29 cellular contexts compared by ENCODE assay signal in genomic region chr4:24547979-24548378, GRCh38.
"Had no signal": no experiment of that assay in that cellular context is flagged by ENCODE, and none has a peak within 500 bp of the region (broad histone marks: within the 10 kb centered on the region; RNA-seq: fewer than 3 reads in every experiment).

No MANE protein-coding gene starts in this region.

- H3K9me3 ChIP-seq: breast epithelium, neutrophil, right lobe of liver, transverse colon, uterus had no signal

- H3K4me1 ChIP-seq: breast epithelium, uterus had no signal

- FAIRE-seq: colon, endometrium, frontal cortex, islet of Langerhans had no signal

- H3K9me3 Mint-ChIP-seq: activated CD4-positive, alpha-beta memory T cell treated with anti-CD3 and anti-CD28 coated beads for 36 hours; activated naive CD4-positive, alpha-beta T cell treated with anti-CD3 and anti-CD28 coated beads, Interleukin-2, amount 10 ng/mL, durations not matched to agents 7 days and 5 days; activated naive CD8-positive, alpha-beta T cell treated with anti-CD3 and anti-CD28 coated beads, Interleukin-2, amount 10 ng/mL, durations not matched to agents 7 days and 5 days; mesothelial cell of epicardium; naive B cell; nephron progenitor cell had no signal

- H3K36me3 ChIP-seq: breast epithelium, uterus had no signal

- H3K27ac Mint-ChIP-seq: activated naive CD8-positive, alpha-beta T cell treated with anti-CD3 and anti-CD28 coated beads, Interleukin-2, amount 10 ng/mL, durations not matched to agents 7 days and 5 days; mesothelial cell of epicardium had no signal

- DNase-seq: activated CD4-positive, alpha-beta memory T cell treated with anti-CD3 and anti-CD28 coated beads for 36 hours; activated CD4-positive, alpha-beta T cell treated with anti-CD3 and anti-CD28 coated beads for 4 hours; activated CD4-positive, CD25-positive, alpha-beta regulatory T cell; activated CD8-positive, alpha-beta memory T cell treated with anti-CD3 and anti-CD28 coated beads, Interleukin-2, amount 50 U/mL, for 4 hours; activated gamma-delta T cell; activated naive CD4-positive, alpha-beta T cell treated with anti-CD3 and anti-CD28 coated beads, Interleukin-2, amount 10 ng/mL, durations not matched to agents 7 days and 5 days; activated naive CD8-positive, alpha-beta T cell treated with anti-CD3 and anti-CD28 coated beads, Interleukin-2, amount 10 ng/mL, durations not matched to agents 7 days and 5 days; activated T-cell treated with anti-CD3 and anti-CD28 coated beads, Interleukin-2, amount 50 U/mL, for 1 hour; amygdala; central memory CD4-positive, alpha-beta T cell; dermis blood vessel endothelial cell; effector CD4-positive, alpha-beta T cell; glutamatergic neuron; left cardiac atrium; naive B cell; nephron progenitor cell; right lobe of liver; stimulated activated CD4-positive, alpha-beta T cell treated with anti-CD3 and anti-CD28 coated beads, Interleukin-2, amount 100 ng/mL, for 48 hours; stimulated activated naive CD4-positive, alpha-beta T cell treated with Interleukin-2 at 50 U/mL for 16 hours; T-helper 2 cell; transverse colon; uterus had no signal

- H3K27me3 ChIP-seq: breast epithelium, neutrophil, right lobe of liver, transverse colon, uterus had no signal

- H3K4me1 Mint-ChIP-seq: nephron progenitor cell had no signal

- H3K4me3 Mint-ChIP-seq: activated CD4-positive, alpha-beta memory T cell treated with anti-CD3 and anti-CD28 coated beads for 36 hours; activated naive CD4-positive, alpha-beta T cell treated with anti-CD3 and anti-CD28 coated beads, Interleukin-2, amount 10 ng/mL, durations not matched to agents 7 days and 5 days; activated naive CD8-positive, alpha-beta T cell treated with anti-CD3 and anti-CD28 coated beads, Interleukin-2, amount 10 ng/mL, durations not matched to agents 7 days and 5 days; mesothelial cell of epicardium; naive B cell; nephron progenitor cell had no signal

- H3K4me3 ChIP-seq: breast epithelium, right lobe of liver, transverse colon, uterus had no signal

- H3K27me3 Mint-ChIP-seq: activated CD4-positive, alpha-beta memory T cell treated with anti-CD3 and anti-CD28 coated beads for 36 hours; activated naive CD4-positive, alpha-beta T cell treated with anti-CD3 and anti-CD28 coated beads, Interleukin-2, amount 10 ng/mL, durations not matched to agents 7 days and 5 days; activated naive CD8-positive, alpha-beta T cell treated with anti-CD3 and anti-CD28 coated beads, Interleukin-2, amount 10 ng/mL, durations not matched to agents 7 days and 5 days; naive B cell had no signal

- H3K27ac ChIP-seq: breast epithelium, right lobe of liver, transverse colon, uterus had no signal
